Comparison of ENCODE assay signal across 1 cellular context in genomic region chr9:6758418-6759113, GRCh38.
A peak's percentile ranks its signal among the peaks of the same experiment; 100 is the strongest.
TF ChIP-seq lines count a peak whose summit lies in the region.

No MANE protein-coding gene starts in this region.

TF ChIP-seq in K562, 482 proteins besides CTCF, POLR2A, EP300 and RAD21 (continued from another document):
- no peak for TF ChIP-seq TSHZ1 (CRISPR knock-in tag; IDR thresholded peaks at IDR 0.05)
- no peak for TF ChIP-seq PURB (CRISPR knock-in tag; IDR thresholded peaks at IDR 0.05; ENCODE audit: low read depth)
- peak; percentile 41; the same call in 1 of the 2 replicates for TF ChIP-seq ZNF740 (CRISPR knock-in tag; IDR thresholded peaks at IDR 0.05)
- no peak for TF ChIP-seq ZNF740 (tag; IDR thresholded peaks at IDR 0.05)
- 0 out of 4 replicates have a peak, but pooled peaks of 1 of the 2 experiments have one; percentile 25 for TF ChIP-seq TEAD1 (CRISPR knock-in tag; IDR thresholded peaks at IDR 0.05)
- TF ChIP-seq C11orf30 (IDR thresholded peaks at IDR 0.05; ENCODE audit: low read depth): no peak
- TF ChIP-seq IFI16 (CRISPR knock-in tag; IDR thresholded peaks at IDR 0.05): no peak
- no peak for TF ChIP-seq SMAD2 (IDR thresholded peaks at IDR 0.05; ENCODE audit: low read depth, low read length)
- 0 out of 2 replicates have a peak, but pooled peaks have one; percentile 48 for TF ChIP-seq ZNF511 (CRISPR knock-in tag; IDR thresholded peaks at IDR 0.05)
- TF ChIP-seq TAF1 (IDR thresholded peaks at IDR 0.05; ENCODE audit: control insufficient read depth, extremely low read depth, insufficient read depth, low read length, severe bottlenecking): peak; percentile 12
- TF ChIP-seq MIER1 (IDR thresholded peaks at IDR 0.05; ENCODE audit: low read depth): no peak
- TF ChIP-seq ZFX (CRISPR knock-in tag; IDR thresholded peaks at IDR 0.05): peak; percentile 50
- peak; percentile 96 for TF ChIP-seq ZSCAN29 (IDR thresholded peaks at IDR 0.05)
- no peak for TF ChIP-seq E2F4 (CRISPR knock-in tag; IDR thresholded peaks at IDR 0.05; ENCODE audit: low read depth)
- peak; percentile 81 to 83 for TF ChIP-seq NRF1 (conservative IDR thresholded peaks at IDR 0.05 in 1 of 2, IDR thresholded peaks at IDR 0.05 in 1 of 2)
- peak; percentile 38 for TF ChIP-seq KDM5B (IDR thresholded peaks at IDR 0.05; ENCODE audit: insufficient replicate concordance, low read depth, low read length)
- no peak for TF ChIP-seq KHSRP (IDR thresholded peaks at IDR 0.05)
- no peak for TF ChIP-seq ZNF592 (IDR thresholded peaks at IDR 0.05)
- peak; percentile 61 for TF ChIP-seq RBBP5 (IDR thresholded peaks at IDR 0.05; ENCODE audit: borderline replicate concordance, insufficient read depth, low read length, poor library complexity, severe bottlenecking)
- 0 out of 2 replicates have a peak, but pooled peaks have one; percentile 11 for TF ChIP-seq ZBTB40 (IDR thresholded peaks at IDR 0.05)
- TF ChIP-seq ZBTB40 (CRISPR knock-in tag; IDR thresholded peaks at IDR 0.05): no peak
- TF ChIP-seq ZNF707 (CRISPR knock-in tag; conservative IDR thresholded peaks at IDR 0.05): no peak
